Comparison of ENCODE assay signal across 8 cellular contexts in the genomic region with DNA sequence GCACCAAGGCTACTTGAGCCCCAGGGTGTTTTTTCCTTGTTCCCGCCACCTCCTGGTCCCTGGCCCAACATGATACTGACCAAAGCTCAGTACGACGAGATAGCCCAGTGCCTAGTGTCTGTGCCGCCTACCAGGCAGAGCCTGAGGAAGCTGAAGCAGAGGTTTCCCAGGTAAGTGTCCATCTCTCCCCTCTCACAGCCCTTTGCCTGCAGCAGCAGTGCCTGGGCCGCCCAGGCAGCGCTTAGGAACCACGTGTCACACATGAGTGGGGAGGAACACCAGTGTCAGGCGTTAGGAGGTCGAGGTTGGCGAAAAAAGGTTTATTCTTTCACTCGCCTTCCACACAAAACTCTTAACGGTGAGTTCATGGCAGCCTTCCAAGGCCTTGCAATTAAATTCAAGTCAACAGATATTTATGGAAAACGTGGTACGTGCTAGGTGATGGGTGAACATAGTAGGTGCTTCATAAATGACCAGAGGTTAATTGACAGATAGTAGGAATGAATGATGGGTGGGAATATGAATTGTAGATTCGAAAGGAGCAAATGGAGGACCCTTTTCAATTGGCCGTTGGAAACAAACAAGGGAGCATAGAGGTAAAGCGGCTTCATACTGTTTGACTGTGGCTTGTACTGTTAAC. TPM values are rescaled to one million over a fixed set of nuclear protein-coding genes. Genes with fewer than 3 reads are reported as not detected.
DNase-seq lines count a peak whose midpoint lies in the region; ATAC-seq, FAIRE-seq and TF ChIP-seq lines count a peak whose summit lies in the region.

No MANE protein-coding gene starts in this region.

- peak; percentile 22 for ATAC-seq in CD4-positive, alpha-beta T cell (ENCODE audit: poor library complexity)
- ATAC-seq in GM19351 (IDR thresholded peaks at IDR 0.05; ENCODE audit: unreplicated experiment) = peak; percentile 33
- peak; percentile 25 for ATAC-seq in HG03520 (IDR thresholded peaks at IDR 0.05; ENCODE audit: unreplicated experiment)
- ATAC-seq in HG02973 (IDR thresholded peaks at IDR 0.05; ENCODE audit: unreplicated experiment) = no peak

- peaks cover 37% of the 10 kb centered on the region for H3K4me1 Mint-ChIP-seq in CD4-positive, alpha-beta T cell (ENCODE audit: low read depth)
- peaks cover 28% of the 10 kb centered on the region for H3K4me1 Mint-ChIP-seq in activated CD4-positive, alpha-beta T cell treated with anti-CD3 and anti-CD28 coated beads, Interleukin-2, amount 10 ng/mL, durations not matched to agents 7 days and 5 days

- H3K9me3 ChIP-seq in CD4-positive, alpha-beta T cell (ENCODE audit: control insufficient read depth, low read length) = no peaks in the 10 kb centered on the region
- H3K9me3 ChIP-seq in ovary = no peaks in the 10 kb centered on the region

- H3K4me3 Mint-ChIP-seq in CD4-positive, alpha-beta T cell = peak overlapping the region; percentile 91
- peak overlapping the region; percentile 81 for H3K4me3 Mint-ChIP-seq in activated CD4-positive, alpha-beta T cell treated with anti-CD3 and anti-CD28 coated beads, Interleukin-2, amount 10 ng/mL, durations not matched to agents 7 days and 5 days

- TF ChIP-seq POLR2A in ovary (IDR thresholded peaks at IDR 0.05) = no peak

- H3K27me3 ChIP-seq in CD4-positive, alpha-beta T cell (ENCODE audit: control insufficient read depth, insufficient read depth, low read length) = no peaks in the 10 kb centered on the region
- no peaks in the 10 kb centered on the region for H3K27me3 ChIP-seq in ovary

- no peaks in the 10 kb centered on the region for H3K36me3 ChIP-seq in ovary

- H3K27ac Mint-ChIP-seq in CD4-positive, alpha-beta T cell = peak overlapping the region; percentile 87
- peak overlapping the region; percentile 95 for H3K27ac Mint-ChIP-seq in activated CD4-positive, alpha-beta T cell treated with anti-CD3 and anti-CD28 coated beads, Interleukin-2, amount 10 ng/mL, durations not matched to agents 7 days and 5 days

- no peak overlapping the region for H3K27ac ChIP-seq in CD4-positive, alpha-beta T cell (ENCODE audit: low read depth, low read length)
- no peak overlapping the region for H3K27ac ChIP-seq in ovary

- no peaks in the 10 kb centered on the region for H3K27me3 Mint-ChIP-seq in CD4-positive, alpha-beta T cell
- H3K27me3 Mint-ChIP-seq in activated CD4-positive, alpha-beta T cell treated with anti-CD3 and anti-CD28 coated beads, Interleukin-2, amount 10 ng/mL, durations not matched to agents 7 days and 5 days = peaks cover 10% of the 10 kb centered on the region

- CTCF ChIA-PET in CD4-positive, alpha-beta T cell (lab: Charles Lee) = no interaction called here
- CTCF ChIA-PET in activated CD4-positive, alpha-beta T cell treated with anti-CD3 and anti-CD28 coated beads, Interleukin-2, amount 10 ng/mL, durations not matched to agents 7 days and 5 days (lab: Charles Lee) = interaction anchor here (0.8 kb wide), 1 partner anchor 12 kb away, joined by 3 read pairs; no protein-coding TSS in a partner anchor

- no peak for TF ChIP-seq CTCF in CD4-positive, alpha-beta T cell (IDR thresholded peaks at IDR 0.05)
- no peak for TF ChIP-seq CTCF in fibroblast of villous mesenchyme (IDR thresholded peaks at IDR 0.05; ENCODE audit: insufficient read depth, low read depth, low read length)
- no peak for TF ChIP-seq CTCF in ovary (IDR thresholded peaks at IDR 0.05)

- DNase-seq in CD4-positive, alpha-beta T cell = peak in 6 of 10 experiments; percentile 2 to 14 (median 6)
- DNase-seq in activated CD4-positive, alpha-beta T cell treated with anti-CD3 and anti-CD28 coated beads, Interleukin-2, amount 10 ng/mL, durations not matched to agents 7 days and 5 days = peak; percentile 22
- DNase-seq in fibroblast of villous mesenchyme (ENCODE audit: low read depth) = no peak
- peak in 3 of 5 donors; percentile 33 to 44 (median 39) for DNase-seq in ovary
- no peak for DNase-seq in HTR-8/SVneo (ENCODE audit: insufficient read length, low spot score)

- no peaks in the 10 kb centered on the region for H3K9me3 Mint-ChIP-seq in CD4-positive, alpha-beta T cell
- H3K9me3 Mint-ChIP-seq in activated CD4-positive, alpha-beta T cell treated with anti-CD3 and anti-CD28 coated beads, Interleukin-2, amount 10 ng/mL, durations not matched to agents 7 days and 5 days = peaks cover 4% of the 10 kb centered on the region

- POLR2A ChIA-PET in CD4-positive, alpha-beta T cell (lab: Charles Lee) = interaction anchor here (0.7 to 1.2 kb wide), 3 partner anchors 21 to 1034 kb away, joined by 3 to 6 read pairs (median 3); a partner anchor contains a TSS
- POLR2A ChIA-PET in activated CD4-positive, alpha-beta T cell treated with anti-CD3 and anti-CD28 coated beads, Interleukin-2, amount 10 ng/mL, durations not matched to agents 7 days and 5 days (lab: Charles Lee) = no interaction called here

- H3K36me3 Mint-ChIP-seq in CD4-positive, alpha-beta T cell (ENCODE audit: low read depth) = peaks cover 7% of the 10 kb centered on the region
- H3K36me3 Mint-ChIP-seq in activated CD4-positive, alpha-beta T cell treated with anti-CD3 and anti-CD28 coated beads, Interleukin-2, amount 10 ng/mL, durations not matched to agents 7 days and 5 days (ENCODE audit: low read depth) = peaks cover 7% of the 10 kb centered on the region

- no peak for TF ChIP-seq EP300 in ovary (IDR thresholded peaks at IDR 0.05)

- no peak for FAIRE-seq in HTR-8/SVneo (lab: Jason Lieb, UNC)

- H3K4me1 ChIP-seq in ovary (ENCODE audit: insufficient read depth) = peaks cover 3% of the 10 kb centered on the region

- H3K4me3 ChIP-seq in fibroblast of villous mesenchyme (ENCODE audit: low read depth, low read length) (peak overlapping the region; percentile 88), ovary (peak overlapping the region; percentile 49)

- 30 to 37% (median 35%) methylated on average over 17 of the region's 17 CpGs for WGBS in ovary, 3 donors

- intact Hi-C loops in CD4-positive, alpha-beta T cell (cut with DNase I, micrococcal nuclease) = loop anchor here (2.0 to 10.0 kb wide), 4 partner anchors 1033 to 1875 kb away; a partner anchor contains a TSS
- intact Hi-C loops in ovary (cut with DNase I) = no loop called here

RNA-seq across cellular contexts. Expression of a gene that starts 0.5 kb away (rescaled TPM):
- total RNA-seq in CD4-positive, alpha-beta T cell = 1 to 10 TPM; 4.9 to 6.5 TPM
- total RNA-seq in activated CD4-positive, alpha-beta T cell treated with anti-CD3 and anti-CD28 coated beads, Interleukin-2, amount 10 ng/mL, durations not matched to agents 7 days and 5 days = 10 to 100 TPM; 12.5 to 13.3 TPM
- 13.4 and 13.5 TPM in 2 replicates for total RNA-seq in fibroblast of villous mesenchyme
- total RNA-seq in ovary = 10 to 100 TPM in 2 of 7 donors, 1 to 10 TPM in 5; 6.1 to 15.7 (median 8.6) TPM
- 10 to 100 TPM in 1 of 2 donors, 1 to 10 TPM in 1; 4.1 to 11.6 TPM for polyA plus RNA-seq in ovary

Comparison
In these comparisons a context has a peak if more than half of its experiments do, and no peak if none do; other contexts are left out.
1. DNase-seq: peak in CD4-positive, alpha-beta T cell (6 of 10), activated CD4-positive, alpha-beta T cell treated with anti-CD3 and anti-CD28 coated beads, Interleukin-2, amount 10 ng/mL, durations not matched to agents 7 days and 5 days (single experiment) and ovary (3 of 5); none in fibroblast of villous mesenchyme (single experiment) and HTR-8/SVneo (single experiment).
2. intact Hi-C loops: an anchor here in CD4-positive, alpha-beta T cell (2.0 to 10.0 kb wide); none called in ovary.